In the genomic region with DNA sequence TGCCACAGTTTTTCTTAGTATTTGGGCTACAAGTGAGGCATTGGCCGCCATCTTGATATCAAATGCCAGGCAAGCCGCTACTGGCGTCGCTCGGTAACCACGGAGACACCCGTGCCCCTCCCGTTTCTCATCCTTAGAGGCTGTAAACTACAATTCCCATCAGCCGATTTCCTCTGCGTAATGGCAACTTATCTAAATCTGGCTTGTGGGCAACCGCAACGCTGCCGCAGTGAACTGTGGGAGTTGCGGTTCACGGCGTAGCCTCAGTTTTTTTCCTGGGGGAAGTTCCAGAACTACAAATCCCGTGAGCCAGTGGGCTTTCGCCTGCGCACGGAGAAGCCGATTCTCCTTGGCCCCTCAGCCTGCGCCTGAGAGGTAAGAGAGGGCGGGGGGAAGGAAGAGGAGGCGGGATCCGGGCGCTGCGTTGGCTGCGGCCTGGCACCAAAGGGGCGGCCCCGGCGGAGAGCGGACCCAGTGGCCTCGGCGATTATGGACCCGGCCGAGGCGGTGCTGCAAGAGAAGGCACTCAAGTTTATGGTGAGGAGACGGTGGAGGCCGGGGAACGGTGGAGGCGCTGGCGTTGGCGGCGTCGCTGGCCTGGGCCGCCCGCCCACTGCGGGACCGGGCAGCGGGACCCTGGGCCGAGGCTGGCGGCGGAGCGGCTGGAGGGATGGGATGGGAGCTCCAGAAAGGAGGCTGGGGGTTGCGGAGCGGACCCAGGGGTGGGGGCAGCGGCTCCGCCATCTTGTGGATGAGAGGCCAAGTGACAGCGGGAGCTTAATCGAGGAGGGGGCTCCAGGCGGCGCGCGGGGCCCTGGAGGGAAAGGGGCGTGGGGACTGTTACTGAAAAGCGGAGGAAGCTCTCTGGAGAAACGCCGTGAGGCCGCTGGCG, we compare ENCODE assay signal across 8 cellular contexts. TPM values are rescaled to one million over a fixed set of nuclear protein-coding genes. Genes with fewer than 3 reads are reported as not detected.
DNase-seq lines count a peak whose midpoint lies in the region; ATAC-seq and TF ChIP-seq lines count a peak whose summit lies in the region.

BTRC (plus strand) TSS at position 474 of the 892 bp plus-strand sequence; CDS start at position 490, 16 bp downstream.

- ATAC-seq in GM19468 (IDR thresholded peaks at IDR 0.05; ENCODE audit: extremely low read depth, unreplicated experiment), result peak; percentile 89
- peak; percentile 99 for ATAC-seq in lower lobe of right lung

- peak; percentile 99 for DNase-seq in CMK (ENCODE audit: low read depth)
- DNase-seq in HS-5 (ENCODE audit: low read depth), result peak; percentile 97
- peak; percentile 93 for DNase-seq in NK-92 treated with Interleukin-12 subunit alpha and Interleukin-12 subunit beta, amount 100 ng/mL, for 24 hours (lab: John Stamatoyannopoulos, UW)
- peak; percentile 96 for DNase-seq in activated CD8-positive, alpha-beta memory T cell treated with anti-CD3 and anti-CD28 coated beads for 24 hours
- peak; percentile 95 for DNase-seq in effector CD4-positive, alpha-beta T cell
- DNase-seq in lower lobe of right lung, result peak; percentile 97
- DNase-seq in stimulated activated CD4-positive, alpha-beta T cell treated with anti-CD3 and anti-CD28 coated beads, TNF-alpha, amount 100 ng/mL, for 24 hours (ENCODE audit: low read depth in 3 of 3), result peak; percentile 90 to 95 (median 91)

- peaks cover 9% of the 10 kb centered on the region for H3K4me1 ChIP-seq in lower lobe of right lung

- H3K4me3 ChIP-seq in lower lobe of right lung, result peak within 1 kb of the TSS; percentile 97

- no peaks in the 10 kb centered on the region for H3K27me3 ChIP-seq in lower lobe of right lung (ENCODE audit: low read depth)

- no peak for TF ChIP-seq CTCF in lower lobe of right lung (IDR thresholded peaks at IDR 0.05)

- H3K36me3 ChIP-seq in lower lobe of right lung, result no peaks in the 10 kb centered on the region

- peak within 1 kb of the TSS; percentile 86 for H3K27ac ChIP-seq in lower lobe of right lung

- no peaks in the 10 kb centered on the region for H3K9me3 ChIP-seq in lower lobe of right lung

- intact Hi-C loops in lower lobe of right lung (cut with DNase I), result no loop called here

RNA-seq across cellular contexts. Expression of gene BTRC, which starts in this region (rescaled TPM):
- total RNA-seq in lower lobe of right lung, result 17.3 TPM

Comparison
In these comparisons a context has a peak if more than half of its experiments do, and no peak if none do; other contexts are left out.
1. Peak in every context shown above with its lines: DNase-seq, ATAC-seq, H3K4me3 ChIP-seq and H3K27ac ChIP-seq.